1 cellular context compared by ENCODE assay signal in the genomic region with DNA sequence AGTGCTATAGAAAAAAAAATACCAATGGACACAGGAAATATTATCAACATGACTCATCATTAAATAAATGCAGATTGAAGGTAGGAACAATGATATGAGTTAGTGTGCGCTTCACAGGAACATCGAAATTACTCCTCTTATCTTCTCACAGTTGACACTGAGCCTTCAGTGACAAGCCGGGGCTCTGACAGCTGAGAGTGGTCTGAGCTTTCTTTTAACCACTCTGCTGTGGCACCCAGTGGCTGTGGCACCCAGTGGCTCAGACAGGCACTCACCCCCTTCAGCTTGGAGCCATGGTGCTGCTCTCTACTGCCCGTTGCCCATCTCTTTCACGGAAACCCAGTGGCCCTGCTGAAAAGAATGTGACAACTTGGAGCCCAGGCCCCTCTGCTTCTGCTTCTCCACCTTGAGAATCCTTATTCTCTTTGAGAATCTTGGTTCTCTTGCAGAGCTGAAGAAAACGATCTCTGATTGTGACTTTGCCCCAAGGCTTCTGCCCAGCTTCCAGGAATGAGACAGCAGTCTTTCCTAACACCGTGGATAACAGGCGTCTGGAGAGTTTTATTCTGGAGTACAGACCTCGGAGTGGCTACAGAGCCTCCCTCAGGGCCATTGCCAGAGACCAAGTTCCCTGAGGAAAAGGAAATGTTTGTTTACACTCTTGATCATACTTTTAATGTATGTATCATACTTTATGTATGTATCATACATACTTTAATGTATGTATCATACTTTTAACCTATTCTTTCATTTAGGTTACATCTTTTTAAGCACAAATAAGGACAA.
TF ChIP-seq lines count a peak whose summit lies in the region.

No MANE protein-coding gene starts in this region.

TF ChIP-seq in K562, 482 proteins besides CTCF, POLR2A, EP300 and RAD21 (continues in another document):
- TF ChIP-seq SNIP1 (IDR thresholded peaks at IDR 0.05; ENCODE audit: low read depth) = no peak
- no peak for TF ChIP-seq RFX1 (IDR thresholded peaks at IDR 0.05)
- TF ChIP-seq CBFA2T3 (IDR thresholded peaks at IDR 0.05) = peak; percentile 31
- TF ChIP-seq KLF13 (tag; IDR thresholded peaks at IDR 0.05; ENCODE audit: borderline replicate concordance, low read depth) = no peak
- no peak for TF ChIP-seq ZNF232 (CRISPR knock-in tag; IDR thresholded peaks at IDR 0.05)
- TF ChIP-seq LARP7 (IDR thresholded peaks at IDR 0.05) = no peak
- no peak for TF ChIP-seq ZNF699 (CRISPR knock-in tag; IDR thresholded peaks at IDR 0.05; ENCODE audit: insufficient replicate concordance)
- TF ChIP-seq CBFA2T2 (conservative IDR thresholded peaks at IDR 0.05) = no peak
- peak; percentile 62; the same call in 1 of the 2 replicates for TF ChIP-seq MAFF (IDR thresholded peaks at IDR 0.05; ENCODE audit: low read length)
- TF ChIP-seq NFIC (IDR thresholded peaks at IDR 0.05) = no peak
- TF ChIP-seq NCOR1 (IDR thresholded peaks at IDR 0.05) = no peak
- TF ChIP-seq TAL1 (IDR thresholded peaks at IDR 0.05) = no peak
- peak; percentile 32; the same call in 1 of the 2 replicates for TF ChIP-seq MAFK (IDR thresholded peaks at IDR 0.05; ENCODE audit: low read length)
- TF ChIP-seq, protein P1, sequence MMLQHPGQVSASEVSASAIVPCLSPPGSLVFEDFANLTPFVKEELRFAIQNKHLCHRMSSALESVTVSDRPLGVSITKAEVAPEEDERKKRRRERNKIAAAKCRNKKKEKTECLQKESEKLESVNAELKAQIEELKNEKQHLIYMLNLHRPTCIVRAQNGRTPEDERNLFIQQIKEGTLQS (IDR thresholded peaks at IDR 0.05) = peak; percentile 32
- TF ChIP-seq, protein P1 (CRISPR knock-in tag; conservative IDR thresholded peaks at IDR 0.05) = no peak
- TF ChIP-seq, protein P2, sequence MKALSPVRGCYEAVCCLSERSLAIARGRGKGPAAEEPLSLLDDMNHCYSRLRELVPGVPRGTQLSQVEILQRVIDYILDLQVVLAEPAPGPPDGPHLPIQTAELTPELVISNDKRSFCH (CRISPR knock-in tag; IDR thresholded peaks at IDR 0.05) = no peak
- TF ChIP-seq, protein P2 (tag; IDR thresholded peaks at IDR 0.05) = no peak
- TF ChIP-seq, protein P3, sequence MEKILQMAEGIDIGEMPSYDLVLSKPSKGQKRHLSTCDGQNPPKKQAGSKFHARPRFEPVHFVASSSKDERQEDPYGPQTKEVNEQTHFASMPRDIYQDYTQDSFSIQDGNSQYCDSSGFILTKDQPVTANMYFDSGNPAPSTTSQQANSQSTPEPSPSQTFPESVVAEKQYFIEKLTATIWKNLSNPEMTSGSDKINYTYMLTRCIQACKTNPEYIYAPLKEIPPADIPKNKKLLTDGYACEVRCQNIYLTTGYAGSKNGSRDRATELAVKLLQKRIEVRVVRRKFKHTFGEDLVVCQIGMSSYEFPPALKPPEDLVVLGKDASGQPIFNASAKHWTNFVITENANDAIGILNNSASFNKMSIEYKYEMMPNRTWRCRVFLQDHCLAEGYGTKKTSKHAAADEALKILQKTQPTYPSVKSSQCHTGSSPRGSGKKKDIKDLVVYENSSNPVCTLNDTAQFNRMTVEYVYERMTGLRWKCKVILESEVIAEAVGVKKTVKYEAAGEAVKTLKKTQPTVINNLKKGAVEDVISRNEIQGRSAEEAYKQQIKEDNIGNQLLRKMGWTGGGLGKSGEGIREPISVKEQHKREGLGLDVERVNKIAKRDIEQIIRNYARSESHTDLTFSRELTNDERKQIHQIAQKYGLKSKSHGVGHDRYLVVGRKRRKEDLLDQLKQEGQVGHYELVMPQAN (IDR thresholded peaks at IDR 0.05; ENCODE audit: borderline replicate concordance) = no peak
- no peak for TF ChIP-seq SMARCB1 (IDR thresholded peaks at IDR 0.05; ENCODE audit: insufficient read length, low read depth)
- no peak for TF ChIP-seq ATF7 (IDR thresholded peaks at IDR 0.05)
- TF ChIP-seq SAFB2 (IDR thresholded peaks at IDR 0.05; ENCODE audit: borderline replicate concordance, low read depth, low read length, severe bottlenecking) = no peak
- no peak for TF ChIP-seq SREBF2 (CRISPR knock-in tag; IDR thresholded peaks at IDR 0.05)
- TF ChIP-seq, protein P4, sequence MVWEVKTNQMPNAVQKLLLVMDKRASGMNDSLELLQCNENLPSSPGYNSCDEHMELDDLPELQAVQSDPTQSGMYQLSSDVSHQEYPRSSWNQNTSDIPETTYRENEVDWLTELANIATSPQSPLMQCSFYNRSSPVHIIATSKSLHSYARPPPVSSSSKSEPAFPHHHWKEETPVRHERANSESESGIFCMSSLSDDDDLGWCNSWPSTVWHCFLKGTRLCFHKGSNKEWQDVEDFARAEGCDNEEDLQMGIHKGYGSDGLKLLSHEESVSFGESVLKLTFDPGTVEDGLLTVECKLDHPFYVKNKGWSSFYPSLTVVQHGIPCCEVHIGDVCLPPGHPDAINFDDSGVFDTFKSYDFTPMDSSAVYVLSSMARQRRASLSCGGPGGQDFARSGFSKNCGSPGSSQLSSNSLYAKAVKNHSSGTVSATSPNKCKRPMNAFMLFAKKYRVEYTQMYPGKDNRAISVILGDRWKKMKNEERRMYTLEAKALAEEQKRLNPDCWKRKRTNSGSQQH (CRISPR knock-in tag; IDR thresholded peaks at IDR 0.05) = no peak
- TF ChIP-seq RBFOX2 (IDR thresholded peaks at IDR 0.05; ENCODE audit: low read depth, low read length) = no peak
- TF ChIP-seq, protein P5, sequence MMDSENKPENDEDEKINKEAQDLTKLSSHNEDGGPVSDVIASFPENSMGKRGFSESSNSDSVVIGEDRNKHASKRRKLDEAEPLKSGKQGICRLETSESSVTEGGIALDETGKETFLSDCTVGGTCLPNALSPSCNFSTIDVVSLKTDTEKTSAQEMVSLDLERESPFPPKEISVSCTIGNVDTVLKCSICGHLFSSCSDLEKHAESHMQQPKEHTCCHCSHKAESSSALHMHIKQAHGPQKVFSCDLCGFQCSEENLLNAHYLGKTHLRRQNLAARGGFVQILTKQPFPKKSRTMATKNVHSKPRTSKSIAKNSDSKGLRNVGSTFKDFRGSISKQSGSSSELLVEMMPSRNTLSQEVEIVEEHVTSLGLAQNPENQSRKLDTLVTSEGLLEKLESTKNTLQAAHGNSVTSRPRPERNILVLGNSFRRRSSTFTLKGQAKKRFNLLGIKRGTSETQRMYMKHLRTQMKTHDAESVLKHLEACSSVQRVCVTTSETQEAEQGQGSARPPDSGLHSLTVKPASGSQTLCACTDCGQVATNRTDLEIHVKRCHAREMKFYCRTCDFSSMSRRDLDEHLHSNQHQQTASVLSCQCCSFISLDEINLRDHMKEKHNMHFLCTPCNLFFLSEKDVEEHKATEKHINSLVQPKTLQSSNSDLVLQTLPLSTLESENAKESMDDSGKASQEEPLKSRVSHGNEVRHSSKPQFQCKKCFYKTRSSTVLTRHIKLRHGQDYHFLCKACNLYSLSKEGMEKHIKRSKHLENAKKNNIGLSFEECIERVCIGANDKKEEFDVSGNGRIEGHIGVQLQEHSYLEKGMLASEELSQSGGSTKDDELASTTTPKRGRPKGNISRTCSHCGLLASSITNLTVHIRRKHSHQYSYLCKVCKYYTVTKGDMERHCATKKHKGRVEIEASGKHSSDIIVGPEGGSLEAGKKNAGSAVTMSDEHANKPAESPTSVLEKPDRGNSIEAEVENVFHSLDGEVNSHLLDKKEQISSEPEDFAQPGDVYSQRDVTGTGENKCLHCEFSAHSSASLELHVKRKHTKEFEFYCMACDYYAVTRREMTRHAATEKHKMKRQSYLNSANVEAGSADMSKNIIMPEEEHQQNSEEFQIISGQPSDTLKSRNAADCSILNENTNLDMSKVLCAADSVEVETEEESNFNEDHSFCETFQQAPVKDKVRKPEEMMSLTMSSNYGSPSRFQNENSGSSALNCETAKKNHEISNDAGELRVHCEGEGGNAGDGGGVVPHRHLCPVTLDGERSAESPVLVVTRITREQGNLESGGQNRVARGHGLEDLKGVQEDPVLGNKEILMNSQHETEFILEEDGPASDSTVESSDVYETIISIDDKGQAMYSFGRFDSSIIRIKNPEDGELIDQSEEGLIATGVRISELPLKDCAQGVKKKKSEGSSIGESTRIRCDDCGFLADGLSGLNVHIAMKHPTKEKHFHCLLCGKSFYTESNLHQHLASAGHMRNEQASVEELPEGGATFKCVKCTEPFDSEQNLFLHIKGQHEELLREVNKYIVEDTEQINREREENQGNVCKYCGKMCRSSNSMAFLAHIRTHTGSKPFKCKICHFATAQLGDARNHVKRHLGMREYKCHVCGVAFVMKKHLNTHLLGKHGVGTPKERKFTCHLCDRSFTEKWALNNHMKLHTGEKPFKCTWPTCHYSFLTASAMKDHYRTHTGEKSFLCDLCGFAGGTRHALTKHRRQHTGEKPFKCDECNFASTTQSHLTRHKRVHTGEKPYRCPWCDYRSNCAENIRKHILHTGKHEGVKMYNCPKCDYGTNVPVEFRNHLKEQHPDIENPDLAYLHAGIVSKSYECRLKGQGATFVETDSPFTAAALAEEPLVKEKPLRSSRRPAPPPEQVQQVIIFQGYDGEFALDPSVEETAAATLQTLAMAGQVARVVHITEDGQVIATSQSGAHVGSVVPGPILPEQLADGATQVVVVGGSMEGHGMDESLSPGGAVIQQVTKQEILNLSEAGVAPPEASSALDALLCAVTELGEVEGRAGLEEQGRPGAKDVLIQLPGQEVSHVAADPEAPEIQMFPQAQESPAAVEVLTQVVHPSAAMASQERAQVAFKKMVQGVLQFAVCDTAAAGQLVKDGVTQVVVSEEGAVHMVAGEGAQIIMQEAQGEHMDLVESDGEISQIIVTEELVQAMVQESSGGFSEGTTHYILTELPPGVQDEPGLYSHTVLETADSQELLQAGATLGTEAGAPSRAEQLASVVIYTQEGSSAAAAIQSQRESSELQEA (IDR thresholded peaks at IDR 0.05; ENCODE audit: low read depth) = no peak
- no peak for TF ChIP-seq PCBP2 (IDR thresholded peaks at IDR 0.05; ENCODE audit: low read depth, low read length, poor library complexity, severe bottlenecking)
- no peak for TF ChIP-seq POLR3A (IDR thresholded peaks at IDR 0.05; ENCODE audit: borderline replicate concordance, extremely low read depth, insufficient read depth, insufficient read length)
- TF ChIP-seq NFE2 (IDR thresholded peaks at IDR 0.05; ENCODE audit: low read depth) = peak; percentile 55; the same call in 1 of the 2 replicates
- no peak for TF ChIP-seq FOXJ3 (CRISPR knock-in tag; IDR thresholded peaks at IDR 0.05)
- no peak for TF ChIP-seq ZNF551 (CRISPR knock-in tag; IDR thresholded peaks at IDR 0.05)
- TF ChIP-seq ZNF134 (CRISPR knock-in tag; conservative IDR thresholded peaks at IDR 0.05) = no peak
- TF ChIP-seq, protein P6, sequence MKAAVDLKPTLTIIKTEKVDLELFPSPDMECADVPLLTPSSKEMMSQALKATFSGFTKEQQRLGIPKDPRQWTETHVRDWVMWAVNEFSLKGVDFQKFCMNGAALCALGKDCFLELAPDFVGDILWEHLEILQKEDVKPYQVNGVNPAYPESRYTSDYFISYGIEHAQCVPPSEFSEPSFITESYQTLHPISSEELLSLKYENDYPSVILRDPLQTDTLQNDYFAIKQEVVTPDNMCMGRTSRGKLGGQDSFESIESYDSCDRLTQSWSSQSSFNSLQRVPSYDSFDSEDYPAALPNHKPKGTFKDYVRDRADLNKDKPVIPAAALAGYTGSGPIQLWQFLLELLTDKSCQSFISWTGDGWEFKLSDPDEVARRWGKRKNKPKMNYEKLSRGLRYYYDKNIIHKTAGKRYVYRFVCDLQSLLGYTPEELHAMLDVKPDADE (conservative IDR thresholded peaks at IDR 0.05; ENCODE audit: control insufficient read depth, low read depth, low read length) = no peak
- no peak for TF ChIP-seq NR4A1 (CRISPR knock-in tag; IDR thresholded peaks at IDR 0.05)
- no peak for TF ChIP-seq NR4A1 (tag; IDR thresholded peaks at IDR 0.05)
- TF ChIP-seq, protein P7, sequence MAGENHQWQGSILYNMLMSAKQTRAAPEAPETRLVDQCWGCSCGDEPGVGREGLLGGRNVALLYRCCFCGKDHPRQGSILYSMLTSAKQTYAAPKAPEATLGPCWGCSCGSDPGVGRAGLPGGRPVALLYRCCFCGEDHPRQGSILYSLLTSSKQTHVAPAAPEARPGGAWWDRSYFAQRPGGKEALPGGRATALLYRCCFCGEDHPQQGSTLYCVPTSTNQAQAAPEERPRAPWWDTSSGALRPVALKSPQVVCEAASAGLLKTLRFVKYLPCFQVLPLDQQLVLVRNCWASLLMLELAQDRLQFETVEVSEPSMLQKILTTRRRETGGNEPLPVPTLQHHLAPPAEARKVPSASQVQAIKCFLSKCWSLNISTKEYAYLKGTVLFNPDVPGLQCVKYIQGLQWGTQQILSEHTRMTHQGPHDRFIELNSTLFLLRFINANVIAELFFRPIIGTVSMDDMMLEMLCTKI (IDR thresholded peaks at IDR 0.05; ENCODE audit: partially characterized antibody) = no peak
- TF ChIP-seq, protein P8, sequence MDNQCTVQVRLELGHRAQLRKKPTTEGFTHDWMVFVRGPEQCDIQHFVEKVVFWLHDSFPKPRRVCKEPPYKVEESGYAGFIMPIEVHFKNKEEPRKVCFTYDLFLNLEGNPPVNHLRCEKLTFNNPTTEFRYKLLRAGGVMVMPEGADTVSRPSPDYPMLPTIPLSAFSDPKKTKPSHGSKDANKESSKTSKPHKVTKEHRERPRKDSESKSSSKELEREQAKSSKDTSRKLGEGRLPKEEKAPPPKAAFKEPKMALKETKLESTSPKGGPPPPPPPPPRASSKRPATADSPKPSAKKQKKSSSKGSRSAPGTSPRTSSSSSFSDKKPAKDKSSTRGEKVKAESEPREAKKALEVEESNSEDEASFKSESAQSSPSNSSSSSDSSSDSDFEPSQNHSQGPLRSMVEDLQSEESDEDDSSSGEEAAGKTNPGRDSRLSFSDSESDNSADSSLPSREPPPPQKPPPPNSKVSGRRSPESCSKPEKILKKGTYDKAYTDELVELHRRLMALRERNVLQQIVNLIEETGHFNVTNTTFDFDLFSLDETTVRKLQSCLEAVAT (IDR thresholded peaks at IDR 0.05) = no peak
- TF ChIP-seq, protein P9, sequence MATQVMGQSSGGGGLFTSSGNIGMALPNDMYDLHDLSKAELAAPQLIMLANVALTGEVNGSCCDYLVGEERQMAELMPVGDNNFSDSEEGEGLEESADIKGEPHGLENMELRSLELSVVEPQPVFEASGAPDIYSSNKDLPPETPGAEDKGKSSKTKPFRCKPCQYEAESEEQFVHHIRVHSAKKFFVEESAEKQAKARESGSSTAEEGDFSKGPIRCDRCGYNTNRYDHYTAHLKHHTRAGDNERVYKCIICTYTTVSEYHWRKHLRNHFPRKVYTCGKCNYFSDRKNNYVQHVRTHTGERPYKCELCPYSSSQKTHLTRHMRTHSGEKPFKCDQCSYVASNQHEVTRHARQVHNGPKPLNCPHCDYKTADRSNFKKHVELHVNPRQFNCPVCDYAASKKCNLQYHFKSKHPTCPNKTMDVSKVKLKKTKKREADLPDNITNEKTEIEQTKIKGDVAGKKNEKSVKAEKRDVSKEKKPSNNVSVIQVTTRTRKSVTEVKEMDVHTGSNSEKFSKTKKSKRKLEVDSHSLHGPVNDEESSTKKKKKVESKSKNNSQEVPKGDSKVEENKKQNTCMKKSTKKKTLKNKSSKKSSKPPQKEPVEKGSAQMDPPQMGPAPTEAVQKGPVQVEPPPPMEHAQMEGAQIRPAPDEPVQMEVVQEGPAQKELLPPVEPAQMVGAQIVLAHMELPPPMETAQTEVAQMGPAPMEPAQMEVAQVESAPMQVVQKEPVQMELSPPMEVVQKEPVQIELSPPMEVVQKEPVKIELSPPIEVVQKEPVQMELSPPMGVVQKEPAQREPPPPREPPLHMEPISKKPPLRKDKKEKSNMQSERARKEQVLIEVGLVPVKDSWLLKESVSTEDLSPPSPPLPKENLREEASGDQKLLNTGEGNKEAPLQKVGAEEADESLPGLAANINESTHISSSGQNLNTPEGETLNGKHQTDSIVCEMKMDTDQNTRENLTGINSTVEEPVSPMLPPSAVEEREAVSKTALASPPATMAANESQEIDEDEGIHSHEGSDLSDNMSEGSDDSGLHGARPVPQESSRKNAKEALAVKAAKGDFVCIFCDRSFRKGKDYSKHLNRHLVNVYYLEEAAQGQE (CRISPR knock-in tag; IDR thresholded peaks at IDR 0.05; ENCODE audit: low read depth) = no peak
- TF ChIP-seq PPARD (CRISPR knock-in tag; IDR thresholded peaks at IDR 0.05) = no peak
